In the genomic region with DNA sequence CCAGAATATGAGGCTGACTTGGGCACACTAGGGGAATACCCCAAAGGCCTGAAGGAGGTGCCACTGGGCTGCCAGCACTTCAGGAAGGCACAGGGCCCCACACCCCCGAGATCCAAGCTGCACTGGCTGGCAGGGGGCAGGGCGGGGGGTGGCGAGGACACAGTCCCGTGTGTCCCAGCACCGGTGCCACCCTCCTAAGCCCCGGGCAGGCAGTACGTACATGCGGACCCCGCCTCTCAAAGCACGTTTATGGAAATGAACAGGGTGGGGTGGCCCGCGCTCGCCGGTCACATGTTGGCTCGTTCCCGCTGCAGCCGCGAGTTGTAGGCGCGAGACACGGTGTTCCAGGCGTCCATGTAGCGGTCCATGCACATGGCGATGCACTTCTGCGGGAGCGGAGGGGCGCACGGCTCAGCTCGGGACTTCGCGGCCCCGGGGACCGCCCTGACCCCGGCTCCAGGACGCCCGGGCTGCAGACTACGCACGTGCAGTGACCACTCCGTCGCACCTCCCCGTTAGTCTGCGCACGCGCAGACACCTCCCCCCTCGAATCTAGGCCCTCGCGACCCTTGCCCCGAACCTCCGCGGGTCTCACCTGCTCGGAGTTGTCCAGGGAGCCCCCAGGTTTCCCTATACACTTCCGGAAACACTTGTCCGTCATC, we compare ENCODE assay signal across 8 cellular contexts. TPM values are rescaled to one million over a fixed set of nuclear protein-coding genes. Genes with fewer than 3 reads are reported as not detected.
A peak's percentile ranks its signal among the peaks of the same experiment; 100 is the strongest.
DNase-seq lines count a peak whose midpoint lies in the region; ATAC-seq and TF ChIP-seq lines count a peak whose summit lies in the region.

No MANE protein-coding gene starts in this region.

- TF ChIP-seq CTCF in KMS-11 (conservative IDR thresholded peaks at IDR 0.05; ENCODE audit: low read depth, low read length): no peak
- peak; percentile 27 for TF ChIP-seq CTCF in endodermal cell (conservative IDR thresholded peaks at IDR 0.05)
- TF ChIP-seq CTCF in suprapubic skin (IDR thresholded peaks at IDR 0.05): no peak

- peaks cover 13% of the 10 kb centered on the region for H3K36me3 Mint-ChIP-seq in endodermal cell (ENCODE audit: low read depth)

- WGBS in endodermal cell (ENCODE audit: insufficient coverage in 1 of 2, insufficient read length in 1 of 2), 2 experiments: 3 to 4% methylated on average over 21 to 53 of the region's 53 CpGs
- 2% methylated on average over 28 of the region's 53 CpGs for WGBS in suprapubic skin

- H3K4me1 Mint-ChIP-seq in endodermal cell: peaks cover 11% of the 10 kb centered on the region

- H3K27ac ChIP-seq in KMS-11 (peak overlapping the region; percentile 99), endodermal cell (ENCODE audit: low read depth, low read length) (peak overlapping the region; percentile 90), mucosa of rectum (ENCODE audit: low read depth in 2 of 2, low read length in 2 of 2) (peak overlapping the region; percentile 95 to 97), suprapubic skin (peak overlapping the region; percentile 98)

- H3K79me2 ChIP-seq in KMS-11 (ENCODE audit: insufficient read depth, low read depth): peaks cover 21% of the 10 kb centered on the region

- H2AFZ ChIP-seq in KMS-11 (ENCODE audit: low read depth): peak overlapping the region; percentile 63; the same call in 1 of the 2 replicates

- H3K27me3 ChIP-seq in KMS-11 (ENCODE audit: insufficient read depth, low read depth) (no peaks in the 10 kb centered on the region), endodermal cell (ENCODE audit: control insufficient read depth, insufficient read depth, low read length, poor library complexity, severe bottlenecking) (no peaks in the 10 kb centered on the region), mucosa of rectum (ENCODE audit: control insufficient read depth in 2 of 2, insufficient read depth in 2 of 2, low read length in 2 of 2) (no peaks in the 10 kb centered on the region), suprapubic skin (no peaks in the 10 kb centered on the region)

- H3K4me3 Mint-ChIP-seq in endodermal cell: peak overlapping the region; percentile 86

- H3K4me3 ChIP-seq in KMS-11 (IDR thresholded peaks at IDR 0.05; ENCODE audit: insufficient read depth, low read depth, low read length) (no peak overlapping the region), endodermal cell (ENCODE audit: low read length) (peak overlapping the region; percentile 92), mucosa of rectum (ENCODE audit: low read length in 2 of 2) (peak overlapping the region; percentile 86 to 92), suprapubic skin (peak overlapping the region; percentile 86)

- peak; percentile 40 for DNase-seq in Caki2 (ENCODE audit: low read depth)
- DNase-seq in activated CD4-positive, alpha-beta T cell treated with anti-CD3 and anti-CD28 coated beads for 48 hours: peak; percentile 59
- DNase-seq in endodermal cell: peak; percentile 85
- peak in 1 of 2 donors; percentile 76 for DNase-seq in suprapubic skin (ENCODE audit: low spot score in 2 of 2)
- no peak for DNase-seq in NOMO-1 treated with DMSO at 0.1 percent for 48 hours (lab: John Stamatoyannopoulos, UW; ENCODE audit: unreplicated experiment)

- peak overlapping the region; percentile 95 for H3K4me2 ChIP-seq in KMS-11

- in situ Hi-C loops in Caki2 (cut with HindIII; ENCODE audit: low pct_unique_long_range_greater_than_20kb, low sequenced_read_pairs): no loop called here

- H3K9me3 Mint-ChIP-seq in endodermal cell: no peaks in the 10 kb centered on the region

- H4K20me1 ChIP-seq in KMS-11 (ENCODE audit: insufficient read depth): no peaks in the 10 kb centered on the region

- H3K27ac Mint-ChIP-seq in endodermal cell: peak overlapping the region; percentile 99

- no peak for TF ChIP-seq POLR2A in suprapubic skin (IDR thresholded peaks at IDR 0.05)

- H3K9me3 ChIP-seq in endodermal cell (ENCODE audit: control insufficient read depth, low read length) (no peaks in the 10 kb centered on the region), mucosa of rectum (ENCODE audit: control insufficient read depth in 2 of 2, low read length in 2 of 2) (no peaks in the 10 kb centered on the region), suprapubic skin (no peaks in the 10 kb centered on the region)

- ATAC-seq in GM21381 (IDR thresholded peaks at IDR 0.05; ENCODE audit: unreplicated experiment): peak; percentile 9

- H3K9ac ChIP-seq in KMS-11: peak overlapping the region; percentile 100
- H3K9ac ChIP-seq in endodermal cell (ENCODE audit: extremely low read depth, low read length, poor library complexity, severe bottlenecking): peak overlapping the region; percentile 98
- H3K9ac ChIP-seq in mucosa of rectum (ENCODE audit: low read depth in 1 of 2, low read length in 2 of 2): peak overlapping the region; percentile 89

- no peaks in the 10 kb centered on the region for H3K36me3 ChIP-seq in KMS-11 (ENCODE audit: insufficient read depth)
- peaks cover 17% of the 10 kb centered on the region for H3K36me3 ChIP-seq in endodermal cell (ENCODE audit: control insufficient read depth, insufficient read depth, low read length)
- peaks cover 9 to 15% of the 10 kb centered on the region in 2 donors for H3K36me3 ChIP-seq in mucosa of rectum (ENCODE audit: control insufficient read depth in 2 of 2, insufficient read depth in 2 of 2, low read length in 2 of 2)
- H3K36me3 ChIP-seq in suprapubic skin: peaks cover 22% of the 10 kb centered on the region

- H3K27me3 Mint-ChIP-seq in endodermal cell (ENCODE audit: insufficient read depth): no peaks in the 10 kb centered on the region

- H3K4me1 ChIP-seq in KMS-11 (ENCODE audit: low read depth, poor library complexity, severe bottlenecking) (peaks cover 11% of the 10 kb centered on the region), endodermal cell (ENCODE audit: control insufficient read depth, insufficient read depth, low read length) (no peaks in the 10 kb centered on the region), mucosa of rectum (ENCODE audit: control insufficient read depth in 2 of 2, insufficient read depth in 2 of 2, low read length in 2 of 2) (peaks cover 16 to 22% of the 10 kb centered on the region in 2 donors), suprapubic skin (peaks cover 41% of the 10 kb centered on the region)

- TF ChIP-seq EP300 in suprapubic skin (IDR thresholded peaks at IDR 0.05): no peak

RNA-seq across cellular contexts. Expression of a gene that starts 0.6 kb away (rescaled TPM):
- 31.9 and 50.6 TPM in 2 replicates for total RNA-seq in Caki2 (2014; rRNA removed; shearing (Covaris generic); ENCODE audit: low replicate concordance)
- total RNA-seq in endodermal cell (100 to 1,000 TPM; 149 to 175 TPM), suprapubic skin (10 to 100 TPM; 22.1 to 48.6 (median 46.6) TPM)
- polyA plus RNA-seq in endodermal cell (2013, experiment 1 of 2): 96.0 TPM
- 86.4 TPM for polyA plus RNA-seq in endodermal cell (2013, experiment 2 of 2)

RNA-seq across cellular contexts. Expression of a gene that starts 30.0 kb away (rescaled TPM):
- total RNA-seq in Caki2 (2014; rRNA removed; shearing (Covaris generic); ENCODE audit: low replicate concordance): 96.1 and 99.8 TPM in 2 replicates
- total RNA-seq in endodermal cell (100 to 1,000 TPM; 146 to 191 TPM), suprapubic skin (10 to 100 TPM; 17.1 to 26.8 (median 24.7) TPM)
- 119 TPM for polyA plus RNA-seq in endodermal cell (2013, experiment 1 of 2)
- polyA plus RNA-seq in endodermal cell (2013, experiment 2 of 2): 116 TPM

RNA-seq across cellular contexts. Expression of a gene that starts 49.1 kb away (rescaled TPM):
- total RNA-seq in Caki2 (2014; rRNA removed; shearing (Covaris generic); ENCODE audit: low replicate concordance): 10.6 and 16.3 TPM in 2 replicates
- 10 to 100 TPM; 16.5 to 23.6 TPM for total RNA-seq in endodermal cell
- 9.0 TPM for polyA plus RNA-seq in endodermal cell (2013, experiment 1 of 2)
- 10.2 TPM for polyA plus RNA-seq in endodermal cell (2013, experiment 2 of 2)
- 100 to 1,000 TPM in 1 of 4 donors, 10 to 100 TPM in 3; 52.5 to 134 (median 68.7) TPM for total RNA-seq in suprapubic skin
